8 cellular contexts compared by ENCODE assay signal in genomic region chr1:5992034-5992813, GRCh38. TPM values are rescaled to one million over a fixed set of nuclear protein-coding genes. Genes with fewer than 3 reads are reported as not detected.
DNase-seq lines count a peak whose midpoint lies in the region; ATAC-seq and TF ChIP-seq lines count a peak whose summit lies in the region.

Gene NPHP4 (minus strand): TSS chr1:5992425. CDS start chr1:5986289, 6,136 bp downstream.

- peak within 1 kb of the TSS; percentile 45 for H3K27ac ChIP-seq in DOHH2 (ENCODE audit: low read depth, low read length)
- peak within 1 kb of the TSS; percentile 95 for H3K27ac ChIP-seq in GM23248
- peak within 1 kb of the TSS; percentile 85 for H3K27ac ChIP-seq in RWPE1
- H3K27ac ChIP-seq in fibroblast of lung (ENCODE audit: insufficient read depth, low read length) = peak within 1 kb of the TSS; percentile 97
- H3K27ac ChIP-seq in naive thymus-derived CD4-positive, alpha-beta T cell (ENCODE audit: low read depth, low read length) = peak within 1 kb of the TSS; percentile 94

- peak; percentile 92 for ATAC-seq in activated T-helper 17 cell treated with anti-CD3 and anti-CD28 coated beads, Interleukin-2, amount 50 U/mL, for 72 hours (replicated peaks)
- peak; percentile 93 for ATAC-seq in naive thymus-derived CD4-positive, alpha-beta T cell
- peak; percentile 93 to 94 for ATAC-seq in stimulated activated naive B cell treated with anti-CD40 and anti-IgM and Interleukin-4, amounts not matched to agents 10 μg/mL and 1 μg/mL and 100 μg/mL, for 72 hours (replicated peaks)

- H3K4me1 Mint-ChIP-seq in activated T-helper 17 cell treated with anti-CD3 and anti-CD28 coated beads, Interleukin-2, amount 50 U/mL, for 72 hours = peaks cover 12% of the 10 kb centered on the region
- peaks cover 23 to 49% (median 40%) of the 10 kb centered on the region in 7 donors for H3K4me1 Mint-ChIP-seq in naive thymus-derived CD4-positive, alpha-beta T cell
- H3K4me1 Mint-ChIP-seq in stimulated activated naive B cell treated with anti-CD40 and anti-IgM and Interleukin-4, amounts not matched to agents 10 μg/mL and 1 μg/mL and 100 μg/mL, for 72 hours = peaks cover 30 to 33% of the 10 kb centered on the region in 2 donors

- no peaks in the 10 kb centered on the region for H3K9me3 Mint-ChIP-seq in activated T-helper 17 cell treated with anti-CD3 and anti-CD28 coated beads, Interleukin-2, amount 50 U/mL, for 72 hours
- peaks cover 0 to 4% (median 0%) of the 10 kb centered on the region in 11 donors for H3K9me3 Mint-ChIP-seq in naive thymus-derived CD4-positive, alpha-beta T cell
- no peaks in the 10 kb centered on the region for H3K9me3 Mint-ChIP-seq in stimulated activated naive B cell treated with anti-CD40 and anti-IgM and Interleukin-4, amounts not matched to agents 10 μg/mL and 1 μg/mL and 100 μg/mL, for 72 hours

- H3K36me3 Mint-ChIP-seq in activated T-helper 17 cell treated with anti-CD3 and anti-CD28 coated beads, Interleukin-2, amount 50 U/mL, for 72 hours (ENCODE audit: low read depth) = peaks cover 26% of the 10 kb centered on the region
- H3K36me3 Mint-ChIP-seq in naive thymus-derived CD4-positive, alpha-beta T cell = peaks cover 0 to 11% (median 0%) of the 10 kb centered on the region in 5 donors
- H3K36me3 Mint-ChIP-seq in stimulated activated naive B cell treated with anti-CD40 and anti-IgM and Interleukin-4, amounts not matched to agents 10 μg/mL and 1 μg/mL and 100 μg/mL, for 72 hours = peaks cover 0 to 3% of the 10 kb centered on the region in 2 donors

- peak within 1 kb of the TSS; percentile 88 for H3K27ac Mint-ChIP-seq in activated T-helper 17 cell treated with anti-CD3 and anti-CD28 coated beads, Interleukin-2, amount 50 U/mL, for 72 hours
- H3K27ac Mint-ChIP-seq in naive thymus-derived CD4-positive, alpha-beta T cell = peak within 1 kb of the TSS; percentile 88 to 97 (median 96)
- H3K27ac Mint-ChIP-seq in stimulated activated naive B cell treated with anti-CD40 and anti-IgM and Interleukin-4, amounts not matched to agents 10 μg/mL and 1 μg/mL and 100 μg/mL, for 72 hours = peak within 1 kb of the TSS; percentile 95

- no peaks in the 10 kb centered on the region for H3K27me3 ChIP-seq in DOHH2 (ENCODE audit: control insufficient read depth, low read length)
- no peaks in the 10 kb centered on the region for H3K27me3 ChIP-seq in GM23248 (replicated peaks; ENCODE audit: insufficient read depth)
- no peaks in the 10 kb centered on the region for H3K27me3 ChIP-seq in fibroblast of lung (ENCODE audit: control insufficient read depth, insufficient read depth, low read length)
- no peaks in the 10 kb centered on the region for H3K27me3 ChIP-seq in naive thymus-derived CD4-positive, alpha-beta T cell (ENCODE audit: control insufficient read depth in 2 of 2, insufficient read depth in 2 of 2, low read length in 2 of 2)

- H3K27me3 Mint-ChIP-seq in activated T-helper 17 cell treated with anti-CD3 and anti-CD28 coated beads, Interleukin-2, amount 50 U/mL, for 72 hours = no peaks in the 10 kb centered on the region
- peaks cover 0 to 2% (median 0%) of the 10 kb centered on the region in 5 donors for H3K27me3 Mint-ChIP-seq in naive thymus-derived CD4-positive, alpha-beta T cell
- no peaks in the 10 kb centered on the region for H3K27me3 Mint-ChIP-seq in stimulated activated naive B cell treated with anti-CD40 and anti-IgM and Interleukin-4, amounts not matched to agents 10 μg/mL and 1 μg/mL and 100 μg/mL, for 72 hours

- H3K4me2 ChIP-seq in DOHH2 (ENCODE audit: low read length) (peak within 1 kb of the TSS; percentile 97), GM23248 (ENCODE audit: unreplicated experiment) (peak within 1 kb of the TSS; percentile 98), fibroblast of lung (ENCODE audit: extremely low read depth, insufficient read depth, low read length) (peak within 1 kb of the TSS; percentile 85)

- H3F3A ChIP-seq in DOHH2 (ENCODE audit: control insufficient read depth, insufficient read depth) (no peaks in the 10 kb centered on the region), GM23248 (ENCODE audit: insufficient read depth) (no peaks in the 10 kb centered on the region)

- TF ChIP-seq CTCF in DOHH2 (IDR thresholded peaks at IDR 0.05; ENCODE audit: low read depth, low read length, poor library complexity, severe bottlenecking) = no peak
- no peak for TF ChIP-seq CTCF in RWPE1 (conservative IDR thresholded peaks at IDR 0.05; ENCODE audit: low read depth)
- no peak for TF ChIP-seq CTCF in fibroblast of lung (conservative IDR thresholded peaks at IDR 0.05 in 1 of 2, IDR thresholded peaks at IDR 0.05 in 1 of 2; ENCODE audit: low read depth in 1 of 2, low read length in 2 of 2)

- in situ Hi-C loops in GM23248 (cut with MboI) = no loop called here

- peak within 1 kb of the TSS; percentile 89 for H2AFZ ChIP-seq in GM23248
- peak within 1 kb of the TSS; percentile 89 for H2AFZ ChIP-seq in fibroblast of lung (ENCODE audit: low read length)

- peaks cover 8% of the 10 kb centered on the region; the same call in 1 of the 2 replicates for H4K20me1 ChIP-seq in DOHH2 (ENCODE audit: control insufficient read depth, insufficient read depth, low read depth, low read length)
- H4K20me1 ChIP-seq in GM23248 (ENCODE audit: insufficient read depth) = no peaks in the 10 kb centered on the region
- H4K20me1 ChIP-seq in fibroblast of lung (ENCODE audit: control insufficient read depth, extremely low read depth, insufficient read depth, low read length) = no peaks in the 10 kb centered on the region

- peaks cover 2% of the 10 kb centered on the region; the same call in 1 of the 2 replicates for H3K36me3 ChIP-seq in DOHH2 (ENCODE audit: control insufficient read depth, low read length)
- no peaks in the 10 kb centered on the region for H3K36me3 ChIP-seq in GM23248 (ENCODE audit: low read depth)
- no peaks in the 10 kb centered on the region for H3K36me3 ChIP-seq in fibroblast of lung (ENCODE audit: control insufficient read depth, insufficient read depth, low read length)
- peaks cover 0 to 14% (median 0%) of the 10 kb centered on the region in 3 experiments for H3K36me3 ChIP-seq in naive thymus-derived CD4-positive, alpha-beta T cell (ENCODE audit: control insufficient read depth in 2 of 3, insufficient read depth in 3 of 3, low read length in 3 of 3)

- peak within 1 kb of the TSS; percentile 83 for H3K4me3 ChIP-seq in DOHH2 (ENCODE audit: low read length)
- peak within 1 kb of the TSS; percentile 93 for H3K4me3 ChIP-seq in GM23248
- H3K4me3 ChIP-seq in fibroblast of lung (replicated peaks in 1 of 4; ENCODE audit: control extremely low read depth in 1 of 4, insufficient read depth in 1 of 4, low read depth in 3 of 4, low read length in 4 of 4) = peak within 1 kb of the TSS; percentile 68 to 96 (median 75)
- peak within 1 kb of the TSS; percentile 88 for H3K4me3 ChIP-seq in naive thymus-derived CD4-positive, alpha-beta T cell (ENCODE audit: low read length)

- peak within 1 kb of the TSS; percentile 96 for H3K4me3 Mint-ChIP-seq in activated T-helper 17 cell treated with anti-CD3 and anti-CD28 coated beads, Interleukin-2, amount 50 U/mL, for 72 hours
- H3K4me3 Mint-ChIP-seq in naive thymus-derived CD4-positive, alpha-beta T cell = peak within 1 kb of the TSS; percentile 88 to 100 (median 96)
- H3K4me3 Mint-ChIP-seq in stimulated activated naive B cell treated with anti-CD40 and anti-IgM and Interleukin-4, amounts not matched to agents 10 μg/mL and 1 μg/mL and 100 μg/mL, for 72 hours = peak within 1 kb of the TSS; percentile 90 to 94

- POLR2A ChIA-PET in RWPE1 (lab: Yijun Ruan, JAX; ENCODE audit: low non-redundant PET) = interaction anchor here (0.5 to 0.7 kb wide), 2 partner anchors 34 kb away, joined by 3 to 4 read pairs; no protein-coding TSS in a partner anchor
- POLR2A ChIA-PET in naive thymus-derived CD4-positive, alpha-beta T cell (lab: Charles Lee) = interaction anchor here (4.2 kb wide), 1 partner anchor 35 kb away, joined by 67 read pairs; no protein-coding TSS in a partner anchor

- H3K9ac ChIP-seq in GM23248 (peak within 1 kb of the TSS; percentile 88), fibroblast of lung (ENCODE audit: insufficient read depth, low read length) (peak within 1 kb of the TSS; percentile 90)

- H3K79me2 ChIP-seq in DOHH2 (ENCODE audit: control insufficient read depth, low read length) = peaks cover 28% of the 10 kb centered on the region
- peaks cover 29% of the 10 kb centered on the region for H3K79me2 ChIP-seq in GM23248 (ENCODE audit: insufficient read depth)
- no peaks in the 10 kb centered on the region for H3K79me2 ChIP-seq in fibroblast of lung (ENCODE audit: control insufficient read depth, insufficient read depth, low read length)

- H3K9me3 ChIP-seq in DOHH2 (ENCODE audit: control insufficient read depth, insufficient read depth, low read length) = no peaks in the 10 kb centered on the region
- no peaks in the 10 kb centered on the region for H3K9me3 ChIP-seq in GM23248 (ENCODE audit: low read depth)
- no peaks in the 10 kb centered on the region for H3K9me3 ChIP-seq in fibroblast of lung (ENCODE audit: control insufficient read depth, insufficient read depth, low read depth, low read length)
- no peaks in the 10 kb centered on the region for H3K9me3 ChIP-seq in naive thymus-derived CD4-positive, alpha-beta T cell (ENCODE audit: control insufficient read depth in 2 of 3, low read length in 3 of 3)

- DNase-seq in GM23248 = peak; percentile 100
- DNase-seq in Kasumi-1 (lab: John Stamatoyannopoulos, UW) = peak; percentile 99
- peak; percentile 100 for DNase-seq in RWPE1 (ENCODE audit: low spot score)
- peak; percentile 100 for DNase-seq in fibroblast of lung (ENCODE audit: low read depth in 2 of 2)
- DNase-seq in naive thymus-derived CD4-positive, alpha-beta T cell = peak; percentile 95 to 99 (median 99)
- peak; percentile 99 for DNase-seq in stimulated activated naive B cell treated with anti-CD40 and anti-IgM and Interleukin-4, amounts not matched to agents 10 μg/mL and 1 μg/mL and 100 μg/mL, for 72 hours

- WGBS in GM23248 (ENCODE audit: low coverage in 1 of 2, low lambda C conversion rate in 2 of 2, missing lambda C conversion rate in 2 of 2), 2 experiments = 1% methylated on average over 62 to 69 of the region's 93 CpGs

- H3K4me1 ChIP-seq in DOHH2 (ENCODE audit: control insufficient read depth, low read length) (peaks cover 26% of the 10 kb centered on the region), GM23248 (ENCODE audit: insufficient read depth) (peaks cover 3% of the 10 kb centered on the region; the same call in 1 of the 2 replicates), fibroblast of lung (ENCODE audit: control insufficient read depth, extremely low read depth, insufficient read depth, low read length) (peaks cover 4% of the 10 kb centered on the region)
- H3K4me1 ChIP-seq in naive thymus-derived CD4-positive, alpha-beta T cell (ENCODE audit: control insufficient read depth in 2 of 2, insufficient read depth in 2 of 2, low read length in 2 of 2) = peaks cover 23 to 32% of the 10 kb centered on the region in 2 donors

- CTCF ChIA-PET in RWPE1 (lab: Yijun Ruan, JAX) = interaction anchor here (0.7 kb wide), 1 partner anchor 88 kb away, joined by 4 read pairs; no protein-coding TSS in a partner anchor
- CTCF ChIA-PET in naive thymus-derived CD4-positive, alpha-beta T cell (lab: Charles Lee) = interaction anchor here (1.0 kb wide), 1 partner anchor 18 kb away, joined by 3 read pairs; no protein-coding TSS in a partner anchor

- intact Hi-C loops in naive thymus-derived CD4-positive, alpha-beta T cell (cut with micrococcal nuclease) = loop anchor here (1.0 to 5.0 kb wide), 8 partner anchors 34 to 793 kb away; partner anchors contain the start of genes ACOT7 (in 2 of the 2), KLHL21 (in 2 of the 2), RPL22 (in 2 of the 2) and CAMTA1 (in 1 of the 2)

- H3K9me2 ChIP-seq in DOHH2 (replicated peaks; ENCODE audit: control insufficient read depth, low read length) (no peaks in the 10 kb centered on the region), GM23248 (ENCODE audit: insufficient read depth) (no peaks in the 10 kb centered on the region)

RNA-seq across cellular contexts. Expression of gene NPHP4, which starts in this region (rescaled TPM):
- 4.0 and 7.8 TPM in 2 replicates for total RNA-seq in GM23248 (2014; rRNA removed; shearing (Covaris generic))
- polyA plus RNA-seq in GM23248 (2016; fragmentation: Nextera tagmentation; extraction: Ambion mirVana) (4.2 and 4.4 TPM in 2 replicates), fibroblast of lung (1.5 and 2.1 TPM in 2 replicates)
- 10 to 100 TPM; 21.5 to 35.7 TPM for total RNA-seq in activated T-helper 17 cell treated with anti-CD3 and anti-CD28 coated beads, Interleukin-2, amount 50 U/mL, for 72 hours
- total RNA-seq in fibroblast of lung = 3.6 and 4.0 TPM in 2 replicates
- 2.2 and 2.7 TPM in 2 replicates for polyA plus RNA-seq in fibroblast of lung (2012)
- 2.5 and 3.7 TPM in 2 replicates for polyA minus RNA-seq in fibroblast of lung (ENCODE audit: low replicate concordance)
- 10 to 100 TPM in 3 of 5 experiments, 1 to 10 TPM in 2; 9.0 to 20.6 (median 11.1) TPM for total RNA-seq in naive thymus-derived CD4-positive, alpha-beta T cell
- polyA plus RNA-seq in naive thymus-derived CD4-positive, alpha-beta T cell = 1 to 10 TPM in 1 of 2 donors, under 1 TPM in 1; 0.40 to 2.7 TPM

Comparison
In these comparisons a context has a peak if more than half of its experiments do, and no peak if none do; other contexts are left out.
1. Peak in every context shown above with its lines: DNase-seq, ATAC-seq, H3K4me3 ChIP-seq and H3K27ac ChIP-seq.
2. H3K27ac ChIP-seq: peak in every context shown above with its lines; median percentile 97 in fibroblast of lung; 95 in GM23248; 94 in naive thymus-derived CD4-positive, alpha-beta T cell; 85 in RWPE1; 45 in DOHH2.